In genomic region chr12:93466625-93467350, GRCh38 we compare ENCODE assay signal across 7 cellular contexts. TPM values are rescaled to one million over a fixed set of nuclear protein-coding genes. Genes with fewer than 3 reads are reported as not detected.
DNase-seq lines count a peak whose midpoint lies in the region; ATAC-seq lines count a peak whose summit lies in the region.

No MANE protein-coding gene starts in this region.

- 74 to 75% methylated on average over 9 of the region's 9 CpGs for WGBS in GM23248 (ENCODE audit: low coverage in 1 of 2, low lambda C conversion rate in 2 of 2, missing lambda C conversion rate in 2 of 2), 2 experiments

- H3K27ac ChIP-seq in GM23248 = peak overlapping the region; percentile 92; the same call in 1 of the 2 replicates

- H3K9ac ChIP-seq in GM23248 = no peak overlapping the region

- H3K27me3 Mint-ChIP-seq in T-helper 17 cell = no peaks in the 10 kb centered on the region
- H3K27me3 Mint-ChIP-seq in stimulated activated naive CD8-positive, alpha-beta T cell treated with anti-CD3 and anti-CD28 coated beads, Interleukin-15, amount 100 ng/mL, for 72 hours = no peaks in the 10 kb centered on the region

- H3K36me3 Mint-ChIP-seq in T-helper 17 cell (ENCODE audit: low read depth) = peaks cover 9% of the 10 kb centered on the region

- peaks cover 19% of the 10 kb centered on the region for H3K4me1 Mint-ChIP-seq in T-helper 17 cell
- H3K4me1 Mint-ChIP-seq in stimulated activated naive CD8-positive, alpha-beta T cell treated with anti-CD3 and anti-CD28 coated beads, Interleukin-15, amount 100 ng/mL, for 72 hours = peaks cover 29% of the 10 kb centered on the region

- H3K27me3 ChIP-seq in GM23248 (replicated peaks; ENCODE audit: insufficient read depth) = no peaks in the 10 kb centered on the region

- DNase-seq in GM23248 = no peak
- no peak for DNase-seq in T-helper 17 cell
- peak; percentile 27 for DNase-seq in left cardiac atrium
- no peak for DNase-seq in stimulated activated naive CD8-positive, alpha-beta T cell treated with anti-CD3 and anti-CD28 coated beads, Interleukin-15, amount 100 ng/mL, for 72 hours
- DNase-seq in HPDE6-E6E7 (ENCODE audit: extremely low spot score) = no peak

- no peaks in the 10 kb centered on the region for H3K9me3 ChIP-seq in GM23248 (ENCODE audit: low read depth)
- H3K9me3 ChIP-seq in T-helper 17 cell (ENCODE audit: control insufficient read depth, low read length, poor library complexity, severe bottlenecking) = no peaks in the 10 kb centered on the region

- no peaks in the 10 kb centered on the region for H3K9me3 Mint-ChIP-seq in stimulated activated naive CD8-positive, alpha-beta T cell treated with anti-CD3 and anti-CD28 coated beads, Interleukin-15, amount 100 ng/mL, for 72 hours

- H4K20me1 ChIP-seq in GM23248 (ENCODE audit: insufficient read depth) = no peaks in the 10 kb centered on the region

- peak overlapping the region; percentile 91 for H3K4me3 Mint-ChIP-seq in T-helper 17 cell
- H3K4me3 Mint-ChIP-seq in stimulated activated naive CD8-positive, alpha-beta T cell treated with anti-CD3 and anti-CD28 coated beads, Interleukin-15, amount 100 ng/mL, for 72 hours = peak overlapping the region; percentile 88 to 95

- intact Hi-C loops in left cardiac atrium (cut with DNase I) = no loop called here

- H3K36me3 ChIP-seq in GM23248 (ENCODE audit: low read depth) = peaks cover 16% of the 10 kb centered on the region

- no peaks in the 10 kb centered on the region for H3F3A ChIP-seq in GM23248 (ENCODE audit: insufficient read depth)

- H2AFZ ChIP-seq in GM23248 = peak overlapping the region; percentile 90

- H3K4me3 ChIP-seq in GM23248 = no peak overlapping the region; the same call in 1 of the 2 replicates

- ATAC-seq in T-helper 17 cell (no peak), left cardiac atrium (peak in 1 of 2 donors; percentile 31), GM21381 (IDR thresholded peaks at IDR 0.05; ENCODE audit: unreplicated experiment) (no peak), HG03342 (IDR thresholded peaks at IDR 0.05; ENCODE audit: unreplicated experiment) (no peak)
- ATAC-seq in stimulated activated naive CD8-positive, alpha-beta T cell treated with anti-CD3 and anti-CD28 coated beads, Interleukin-15, amount 100 ng/mL, for 72 hours = peak; percentile 53

- in situ Hi-C loops in GM23248 (cut with MboI) = no loop called here

- H3K4me1 ChIP-seq in GM23248 (ENCODE audit: insufficient read depth) = peaks cover 18% of the 10 kb centered on the region

- no peak overlapping the region for H3K4me2 ChIP-seq in GM23248 (ENCODE audit: unreplicated experiment)

- peak overlapping the region; percentile 93 for H3K27ac Mint-ChIP-seq in T-helper 17 cell
- peak overlapping the region; percentile 93 to 96 for H3K27ac Mint-ChIP-seq in stimulated activated naive CD8-positive, alpha-beta T cell treated with anti-CD3 and anti-CD28 coated beads, Interleukin-15, amount 100 ng/mL, for 72 hours

- H3K79me2 ChIP-seq in GM23248 (ENCODE audit: insufficient read depth) = peaks cover 42% of the 10 kb centered on the region

- no peaks in the 10 kb centered on the region for H3K9me2 ChIP-seq in GM23248 (ENCODE audit: insufficient read depth)

RNA-seq across cellular contexts. Expression of gene MRPL42, which starts 0.5 kb away (rescaled TPM):
- total RNA-seq in GM23248 (2014; rRNA removed; shearing (Covaris generic)) = 69.2 and 75.0 TPM in 2 replicates
- polyA plus RNA-seq in GM23248 (2016; fragmentation: Nextera tagmentation; extraction: Ambion mirVana) = 87.2 and 91.5 TPM in 2 replicates
- total RNA-seq in T-helper 17 cell (10 to 100 TPM; 34.7 to 39.9 TPM), left cardiac atrium (10 to 100 TPM; 43.2 to 51.8 TPM)

RNA-seq across cellular contexts. Expression of gene UBE2N, which starts 25.0 kb away (rescaled TPM):
- total RNA-seq in GM23248 (2014; rRNA removed; shearing (Covaris generic)) = 30.2 and 104 TPM in 2 replicates
- 175 and 178 TPM in 2 replicates for polyA plus RNA-seq in GM23248 (2016; fragmentation: Nextera tagmentation; extraction: Ambion mirVana)
- total RNA-seq in T-helper 17 cell (10 to 100 TPM; 94.1 to 99.6 TPM), left cardiac atrium (10 to 100 TPM; 72.2 to 92.2 TPM)
